9 cellular contexts compared by ENCODE assay signal in genomic region chr7:159144756-159145543, GRCh38. TPM values are rescaled to one million over a fixed set of nuclear protein-coding genes. Genes with fewer than 3 reads are reported as not detected.
DNase-seq lines count a peak whose midpoint lies in the region; ATAC-seq and TF ChIP-seq lines count a peak whose summit lies in the region.
"Had no signal": no experiment of that assay in that cellular context is flagged by ENCODE, and none has a peak within 500 bp of the region (broad histone marks: within the 10 kb centered on the region; RNA-seq: fewer than 3 reads in every experiment).

A gene with protein sequence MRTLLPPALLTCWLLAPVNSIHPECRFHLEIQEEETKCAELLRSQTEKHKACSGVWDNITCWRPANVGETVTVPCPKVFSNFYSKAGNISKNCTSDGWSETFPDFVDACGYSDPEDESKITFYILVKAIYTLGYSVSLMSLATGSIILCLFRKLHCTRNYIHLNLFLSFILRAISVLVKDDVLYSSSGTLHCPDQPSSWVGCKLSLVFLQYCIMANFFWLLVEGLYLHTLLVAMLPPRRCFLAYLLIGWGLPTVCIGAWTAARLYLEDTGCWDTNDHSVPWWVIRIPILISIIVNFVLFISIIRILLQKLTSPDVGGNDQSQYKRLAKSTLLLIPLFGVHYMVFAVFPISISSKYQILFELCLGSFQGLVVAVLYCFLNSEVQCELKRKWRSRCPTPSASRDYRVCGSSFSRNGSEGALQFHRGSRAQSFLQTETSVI (minus strand): TSS chr7:159144867. CDS start chr7:159144771, 96 bp downstream.

- BruUV-seq in Caco-2 (replicated peaks; lab: Mats Ljungman, UMichigan), result no TSS peak

- no peaks in the 10 kb centered on the region for H3K4me1 ChIP-seq in Caco-2

- intact Hi-C loops in activated naive CD4-positive, alpha-beta T cell treated with anti-CD3 and anti-CD28 coated beads for 36 hours (cut with micrococcal nuclease), result loop anchor here (2.0 to 5.0 kb wide), 2 partner anchors 52 to 143 kb away; no protein-coding TSS in a partner anchor
- intact Hi-C loops in Caco-2 (cut with micrococcal nuclease; ENCODE audit: unreplicated experiment), result no loop called here

- peaks cover 4% of the 10 kb centered on the region for H3K9me3 ChIP-seq in Caco-2

- no peaks in the 10 kb centered on the region for H3K36me3 Mint-ChIP-seq in activated naive CD4-positive, alpha-beta T cell treated with anti-CD3 and anti-CD28 coated beads for 36 hours (ENCODE audit: low read depth)
- no peaks in the 10 kb centered on the region for H3K36me3 Mint-ChIP-seq in Caco-2 (ENCODE audit: insufficient read depth, unreplicated experiment)

- peak within 1 kb of the TSS; percentile 72 for H3K4me3 Mint-ChIP-seq in activated naive CD4-positive, alpha-beta T cell treated with anti-CD3 and anti-CD28 coated beads for 36 hours
- no peak within 1 kb of the TSS for H3K4me3 Mint-ChIP-seq in Caco-2 (ENCODE audit: unreplicated experiment)

- no peaks in the 10 kb centered on the region for H3K9me3 Mint-ChIP-seq in activated naive CD4-positive, alpha-beta T cell treated with anti-CD3 and anti-CD28 coated beads for 36 hours
- H3K9me3 Mint-ChIP-seq in Caco-2 (ENCODE audit: unreplicated experiment), result no peaks in the 10 kb centered on the region

- ATAC-seq in GM21381 (IDR thresholded peaks at IDR 0.05; ENCODE audit: unreplicated experiment), result no peak
- ATAC-seq in HG03342 (IDR thresholded peaks at IDR 0.05; ENCODE audit: unreplicated experiment), result no peak

- peaks cover 44% of the 10 kb centered on the region for H3K27me3 Mint-ChIP-seq in activated naive CD4-positive, alpha-beta T cell treated with anti-CD3 and anti-CD28 coated beads for 36 hours (ENCODE audit: low read depth)
- H3K27me3 Mint-ChIP-seq in Caco-2 (ENCODE audit: insufficient read depth, unreplicated experiment), result no peaks in the 10 kb centered on the region

- H3K36me3 ChIP-seq in Caco-2 (ENCODE audit: control insufficient read depth, insufficient read depth, low read length), result no peaks in the 10 kb centered on the region

- POLR2A ChIA-PET in Caco-2 (lab: Charles Lee), result no interaction called here

- H3K27ac Mint-ChIP-seq in activated naive CD4-positive, alpha-beta T cell treated with anti-CD3 and anti-CD28 coated beads for 36 hours, result no peak within 1 kb of the TSS
- no peak within 1 kb of the TSS for H3K27ac Mint-ChIP-seq in Caco-2 (ENCODE audit: unreplicated experiment)

- DNase-seq in LNCaP clone FGC (ENCODE audit: low read depth) (no peak), iPS-NIHi11 (ENCODE audit: low spot score) (peak; percentile 64), putamen (ENCODE audit: low spot score) (no peak), Caco-2 (no peak)
- DNase-seq in activated naive CD4-positive, alpha-beta T cell treated with anti-CD3 and anti-CD28 coated beads for 36 hours, result peak; percentile 42
- peak; percentile 14 to 17 for DNase-seq in stimulated activated CD4-positive, alpha-beta T cell treated with anti-CD3 and anti-CD28 coated beads, Interleukin-4, amount 100 ng/mL, for 4 hours
- DNase-seq: NCI-H82 had no signal

- TF ChIP-seq CTCF in LNCaP clone FGC (IDR thresholded peaks at IDR 0.05; ENCODE audit: control insufficient read depth, extremely low read depth, insufficient read depth) (no peak), Caco-2 (IDR thresholded peaks at IDR 0.05; ENCODE audit: insufficient read depth in 1 of 2, low read depth in 1 of 2, low read length in 1 of 2, severe bottlenecking in 1 of 2, unreplicated experiment in 1 of 2) (no peak)

- no peaks in the 10 kb centered on the region for H3K27me3 ChIP-seq in Caco-2 (replicated peaks; ENCODE audit: control insufficient read depth, insufficient read depth, low read length)

- H3K4me3 ChIP-seq in LNCaP clone FGC (ENCODE audit: low read depth, low read length) (peak within 1 kb of the TSS; percentile 46), Caco-2 (ENCODE audit: low read depth, low read length) (no peak within 1 kb of the TSS)

- H3K4me1 Mint-ChIP-seq in activated naive CD4-positive, alpha-beta T cell treated with anti-CD3 and anti-CD28 coated beads for 36 hours (ENCODE audit: low read depth), result peaks cover 4% of the 10 kb centered on the region
- no peaks in the 10 kb centered on the region for H3K4me1 Mint-ChIP-seq in Caco-2 (ENCODE audit: low read depth, unreplicated experiment)

- CTCF ChIA-PET in activated naive CD4-positive, alpha-beta T cell treated with anti-CD3 and anti-CD28 coated beads for 36 hours (lab: Charles Lee), result interaction anchor here (1.4 kb wide), 1 partner anchor 168 kb away, joined by 3 read pairs; no protein-coding TSS in a partner anchor
- CTCF ChIA-PET in Caco-2 (lab: Charles Lee), result no interaction called here

RNA-seq across cellular contexts. Expression of the gene that starts here (rescaled TPM):
- total RNA-seq in activated naive CD4-positive, alpha-beta T cell treated with anti-CD3 and anti-CD28 coated beads for 36 hours, result 1 to 10 TPM in 1 of 2 experiments, under 1 TPM in 1; 0.83 to 1.7 TPM
- not detected in 2 replicates for total RNA-seq in Caco-2 (2022)

Comparison
In these comparisons a context has a peak if more than half of its experiments do, and no peak if none do; other contexts are left out.
1. DNase-seq: peak in activated naive CD4-positive, alpha-beta T cell treated with anti-CD3 and anti-CD28 coated beads for 36 hours (single experiment), iPS-NIHi11 (single experiment) and stimulated activated CD4-positive, alpha-beta T cell treated with anti-CD3 and anti-CD28 coated beads, Interleukin-4, amount 100 ng/mL, for 4 hours (2 of 2); none in LNCaP clone FGC (single experiment), putamen (single experiment) and Caco-2 (0 of 2).